Comparison of ENCODE assay signal across 9 cellular contexts in genomic region chr2:10305254-10305635, GRCh38. TPM values are rescaled to one million over a fixed set of nuclear protein-coding genes. Genes with fewer than 3 reads are reported as not detected.
DNase-seq lines count a peak whose midpoint lies in the region; ATAC-seq and TF ChIP-seq lines count a peak whose summit lies in the region.
"Had no signal": no experiment of that assay in that cellular context is flagged by ENCODE, and none has a peak within 500 bp of the region (broad histone marks: within the 10 kb centered on the region; RNA-seq: fewer than 3 reads in every experiment).

No MANE protein-coding gene starts in this region.

- H3K4me1 ChIP-seq in muscle layer of duodenum (ENCODE audit: control insufficient read depth in 1 of 2, insufficient read depth in 2 of 2, low read length in 2 of 2), result peaks cover 8 to 13% of the 10 kb centered on the region in 2 donors

- no peaks in the 10 kb centered on the region for H3K9me3 Mint-ChIP-seq in CD4-positive, alpha-beta T cell
- no peaks in the 10 kb centered on the region for H3K9me3 Mint-ChIP-seq in activated naive CD8-positive, alpha-beta T cell treated with anti-CD3 and anti-CD28 coated beads, Interleukin-2, amount 50 U/mL, for 24 hours

- H3K27me3 Mint-ChIP-seq in CD4-positive, alpha-beta T cell, result no peaks in the 10 kb centered on the region
- no peaks in the 10 kb centered on the region for H3K27me3 Mint-ChIP-seq in activated naive CD8-positive, alpha-beta T cell treated with anti-CD3 and anti-CD28 coated beads, Interleukin-2, amount 50 U/mL, for 24 hours

- ATAC-seq in CD4-positive, alpha-beta T cell (ENCODE audit: poor library complexity), result peak; percentile 15
- peak; percentile 22 for ATAC-seq in activated naive CD8-positive, alpha-beta T cell treated with anti-CD3 and anti-CD28 coated beads, Interleukin-2, amount 50 U/mL, for 24 hours
- no peak for ATAC-seq in HG03108 (IDR thresholded peaks at IDR 0.05; ENCODE audit: unreplicated experiment)

- H3K4me3 ChIP-seq in muscle layer of duodenum (ENCODE audit: low read depth in 1 of 2, low read length in 2 of 2), result peak overlapping the region in 1 of 2 donors; percentile 69

- no peaks in the 10 kb centered on the region for H3K36me3 ChIP-seq in muscle layer of duodenum (ENCODE audit: control insufficient read depth in 1 of 2, insufficient read depth in 2 of 2, low read length in 2 of 2)

- no peaks in the 10 kb centered on the region for H3K9me3 ChIP-seq in CD4-positive, alpha-beta T cell (ENCODE audit: control insufficient read depth, low read length)
- no peaks in the 10 kb centered on the region for H3K9me3 ChIP-seq in muscle layer of duodenum (ENCODE audit: control insufficient read depth in 1 of 2, low read length in 2 of 2)

- H3K27me3 ChIP-seq in CD4-positive, alpha-beta T cell (ENCODE audit: control insufficient read depth, insufficient read depth, low read length), result no peaks in the 10 kb centered on the region
- H3K27me3 ChIP-seq in muscle layer of duodenum (ENCODE audit: low read depth, low read length), result no peaks in the 10 kb centered on the region

- H3K4me1 Mint-ChIP-seq in CD4-positive, alpha-beta T cell (ENCODE audit: low read depth), result peaks cover 80% of the 10 kb centered on the region
- peaks cover 72% of the 10 kb centered on the region for H3K4me1 Mint-ChIP-seq in activated naive CD8-positive, alpha-beta T cell treated with anti-CD3 and anti-CD28 coated beads, Interleukin-2, amount 50 U/mL, for 24 hours

- CTCF ChIA-PET in CD4-positive, alpha-beta T cell (lab: Charles Lee), result interaction anchor here (1.2 to 6.4 kb wide), 5 partner anchors 9 to 181 kb away, joined by 3 to 70 read pairs (median 4); no protein-coding TSS in a partner anchor

- H3K27ac Mint-ChIP-seq in CD4-positive, alpha-beta T cell, result peak overlapping the region; percentile 84
- H3K27ac Mint-ChIP-seq in activated naive CD8-positive, alpha-beta T cell treated with anti-CD3 and anti-CD28 coated beads, Interleukin-2, amount 50 U/mL, for 24 hours, result peak overlapping the region; percentile 68

- no peak for TF ChIP-seq CTCF in CD4-positive, alpha-beta T cell (IDR thresholded peaks at IDR 0.05)

- peak overlapping the region; percentile 90 for H3K4me3 Mint-ChIP-seq in CD4-positive, alpha-beta T cell
- H3K4me3 Mint-ChIP-seq in activated naive CD8-positive, alpha-beta T cell treated with anti-CD3 and anti-CD28 coated beads, Interleukin-2, amount 50 U/mL, for 24 hours, result peak overlapping the region; percentile 97

- peaks cover 14% of the 10 kb centered on the region for H3K36me3 Mint-ChIP-seq in CD4-positive, alpha-beta T cell (ENCODE audit: low read depth)
- peaks cover 4% of the 10 kb centered on the region for H3K36me3 Mint-ChIP-seq in activated naive CD8-positive, alpha-beta T cell treated with anti-CD3 and anti-CD28 coated beads, Interleukin-2, amount 50 U/mL, for 24 hours (ENCODE audit: low read depth)

- intact Hi-C loops in CD4-positive, alpha-beta T cell (cut with DNase I, micrococcal nuclease), result loop anchor here (1.0 to 10.0 kb wide), 4 partner anchors 24 to 1470 kb away; partner anchors contain the start of gene KIDINS220 (in 1 of the 2)

- no peak overlapping the region for H3K27ac ChIP-seq in CD4-positive, alpha-beta T cell (ENCODE audit: low read depth, low read length)
- peak overlapping the region; percentile 36 for H3K27ac ChIP-seq in muscle layer of duodenum (ENCODE audit: low read length)

- peak in 2 of 10 experiments; percentile 38 for DNase-seq in CD4-positive, alpha-beta T cell
- DNase-seq in NCI-H1048 (lab: John Stamatoyannopoulos, UW), result peak; percentile 53
- peak; percentile 60 for DNase-seq in activated naive CD8-positive, alpha-beta T cell treated with anti-CD3 and anti-CD28 coated beads, Interleukin-2, amount 50 U/mL, for 24 hours
- no peak for DNase-seq in HCEC 1CT
- no peak for DNase-seq in occipital lobe (lab: John Stamatoyannopoulos, UW)
- no peak for DNase-seq in effector CD4-positive, alpha-beta T cell
- DNase-seq: cerebellar nuclear complex had no signal

- POLR2A ChIA-PET in CD4-positive, alpha-beta T cell (lab: Charles Lee), result interaction anchor here (0.8 to 11.5 kb wide), 4 partner anchors 25 to 143 kb away, joined by 8 to 230 read pairs (median 56); partner anchors contain the start of gene ODC1

RNA-seq across cellular contexts. Expression of gene HPCAL1, which starts 2.5 kb away (rescaled TPM):
- total RNA-seq in CD4-positive, alpha-beta T cell, result 10 to 100 TPM; 24.9 to 27.9 TPM
- total RNA-seq in occipital lobe, result 19.0 TPM

Comparison
In these comparisons a context has a peak if more than half of its experiments do, and no peak if none do; other contexts are left out.
1. DNase-seq: peak in NCI-H1048 (single experiment) and activated naive CD8-positive, alpha-beta T cell treated with anti-CD3 and anti-CD28 coated beads, Interleukin-2, amount 50 U/mL, for 24 hours (single experiment); none in HCEC 1CT (single experiment), occipital lobe (single experiment) and effector CD4-positive, alpha-beta T cell (single experiment).